ENCODE assay signal across 10 cellular contexts in genomic region chr4:121050251-121050650, GRCh38. TPM values are rescaled to one million over a fixed set of nuclear protein-coding genes. Genes with fewer than 3 reads are reported as not detected.
DNase-seq lines count a peak whose midpoint lies in the region; ATAC-seq, FAIRE-seq and TF ChIP-seq lines count a peak whose summit lies in the region.
"Had no signal": no experiment of that assay in that cellular context is flagged by ENCODE, and none has a peak within 500 bp of the region (broad histone marks: within the 10 kb centered on the region; RNA-seq: fewer than 3 reads in every experiment).

No MANE protein-coding gene starts in this region.

- no peak overlapping the region for H3K27ac Mint-ChIP-seq in endodermal cell
- H3K27ac Mint-ChIP-seq in activated CD4-positive, alpha-beta T cell treated with anti-CD3 and anti-CD28 coated beads, Interleukin-2, amount 10 ng/mL, durations not matched to agents 7 days and 5 days = no peak overlapping the region

- peak in 1 of 4 donors; percentile 43 for ATAC-seq in pancreas
- ATAC-seq: esophagus mucosa had no signal

- peak; percentile 1 for DNase-seq in EH (ENCODE audit: low read depth)
- peak; percentile 30 for DNase-seq in NAMALWA (ENCODE audit: low spot score)
- no peak for DNase-seq in endodermal cell
- DNase-seq in pancreas = no peak
- no peak for DNase-seq in spleen
- no peak for DNase-seq in activated CD4-positive, alpha-beta T cell treated with anti-CD3 and anti-CD28 coated beads, Interleukin-2, amount 10 ng/mL, durations not matched to agents 7 days and 5 days
- no peak for DNase-seq in mesendoderm
- DNase-seq: activated naive CD4-positive, alpha-beta T cell treated with anti-CD3 and anti-CD28 coated beads, Interleukin-2, amount 50 U/mL, for 16 hours had no signal

- POLR2A ChIA-PET in activated CD4-positive, alpha-beta T cell treated with anti-CD3 and anti-CD28 coated beads, Interleukin-2, amount 10 ng/mL, durations not matched to agents 7 days and 5 days (lab: Charles Lee) = no interaction called here

- CTCF ChIA-PET in activated CD4-positive, alpha-beta T cell treated with anti-CD3 and anti-CD28 coated beads, Interleukin-2, amount 10 ng/mL, durations not matched to agents 7 days and 5 days (lab: Charles Lee) = interaction anchor here (0.6 to 1.1 kb wide), 3 partner anchors 12 to 68 kb away, joined by 3 to 4 read pairs (median 4); no protein-coding TSS in a partner anchor

- H3K9me3 Mint-ChIP-seq in endodermal cell = no peaks in the 10 kb centered on the region
- no peaks in the 10 kb centered on the region for H3K9me3 Mint-ChIP-seq in activated CD4-positive, alpha-beta T cell treated with anti-CD3 and anti-CD28 coated beads, Interleukin-2, amount 10 ng/mL, durations not matched to agents 7 days and 5 days

- H2BK5ac ChIP-seq in mesendoderm (ENCODE audit: low read length) = no peak overlapping the region

- TF ChIP-seq POLR2A in spleen (IDR thresholded peaks at IDR 0.05) = no peak

- no peak overlapping the region for H2AK5ac ChIP-seq in mesendoderm (ENCODE audit: low read length)

- H3K36me3 ChIP-seq in endodermal cell (ENCODE audit: control insufficient read depth, insufficient read depth, low read length) = no peaks in the 10 kb centered on the region
- no peaks in the 10 kb centered on the region for H3K36me3 ChIP-seq in pancreas
- no peaks in the 10 kb centered on the region for H3K36me3 ChIP-seq in spleen
- H3K36me3 ChIP-seq in mesendoderm (ENCODE audit: control insufficient read depth, insufficient read depth, low read length) = no peaks in the 10 kb centered on the region

- H3K4me1 ChIP-seq in endodermal cell (ENCODE audit: control insufficient read depth, insufficient read depth, low read length) (no peaks in the 10 kb centered on the region), pancreas (no peaks in the 10 kb centered on the region), spleen (no peaks in the 10 kb centered on the region), mesendoderm (ENCODE audit: control insufficient read depth, low read depth, low read length) (no peaks in the 10 kb centered on the region)

- H3K27ac ChIP-seq in endodermal cell (ENCODE audit: low read depth, low read length) (no peak overlapping the region), pancreas (no peak overlapping the region), spleen (no peak overlapping the region), mesendoderm (ENCODE audit: low read depth, low read length) (no peak overlapping the region)

- TF ChIP-seq CTCF in endodermal cell (conservative IDR thresholded peaks at IDR 0.05) (peak; percentile 69), pancreas (IDR thresholded peaks at IDR 0.05) (peak in 2 of 4 donors; percentile 7 to 33), spleen (IDR thresholded peaks at IDR 0.05 in 8 of 11, conservative IDR thresholded peaks at IDR 0.05 in 3 of 11) (no peak)

- H3K9ac ChIP-seq in endodermal cell (ENCODE audit: extremely low read depth, low read length, poor library complexity, severe bottlenecking) = no peak overlapping the region
- no peak overlapping the region for H3K9ac ChIP-seq in mesendoderm (ENCODE audit: low read length)

- H3K18ac ChIP-seq in mesendoderm (ENCODE audit: low read length) = no peak overlapping the region

- peak; percentile 41 for FAIRE-seq in pancreas (lab: Jason Lieb, UNC)

- no peak overlapping the region for H2BK15ac ChIP-seq in mesendoderm (replicated peaks; ENCODE audit: low read depth)

- H3K27me3 ChIP-seq in endodermal cell (ENCODE audit: control insufficient read depth, insufficient read depth, low read length, poor library complexity, severe bottlenecking) (no peaks in the 10 kb centered on the region), pancreas (no peaks in the 10 kb centered on the region), spleen (replicated peaks in 1 of 7) (no peaks in the 10 kb centered on the region), mesendoderm (ENCODE audit: insufficient read depth, low read length, poor library complexity) (no peaks in the 10 kb centered on the region)

- H3K4me2 ChIP-seq in mesendoderm (ENCODE audit: low read length) = no peak overlapping the region

- no peaks in the 10 kb centered on the region for H3K27me3 Mint-ChIP-seq in endodermal cell (ENCODE audit: insufficient read depth)
- H3K27me3 Mint-ChIP-seq in activated CD4-positive, alpha-beta T cell treated with anti-CD3 and anti-CD28 coated beads, Interleukin-2, amount 10 ng/mL, durations not matched to agents 7 days and 5 days = peaks cover 30% of the 10 kb centered on the region

- H3K56ac ChIP-seq in mesendoderm (ENCODE audit: low read length) = no peak overlapping the region

- H4K8ac ChIP-seq in mesendoderm (ENCODE audit: low read depth, low read length) = no peak overlapping the region

- H4K5ac ChIP-seq in mesendoderm (ENCODE audit: low read length) = no peak overlapping the region

- no peaks in the 10 kb centered on the region for H3K36me3 Mint-ChIP-seq in endodermal cell (ENCODE audit: low read depth)
- no peaks in the 10 kb centered on the region for H3K36me3 Mint-ChIP-seq in activated CD4-positive, alpha-beta T cell treated with anti-CD3 and anti-CD28 coated beads, Interleukin-2, amount 10 ng/mL, durations not matched to agents 7 days and 5 days (ENCODE audit: low read depth)

- intact Hi-C loops in pancreas (cut with DNase I) = no loop called here
- intact Hi-C loops in spleen (cut with DNase I; ENCODE audit: low total_unique reads) = no loop called here

- H3K4me3 ChIP-seq in endodermal cell (ENCODE audit: low read length) (no peak overlapping the region), pancreas (no peak overlapping the region), spleen (no peak overlapping the region), mesendoderm (ENCODE audit: low read length) (no peak overlapping the region)

- H3K9me3 ChIP-seq in endodermal cell (ENCODE audit: control insufficient read depth, low read length) (no peaks in the 10 kb centered on the region), pancreas (no peaks in the 10 kb centered on the region), spleen (no peaks in the 10 kb centered on the region)

- no peak overlapping the region for H3K4ac ChIP-seq in mesendoderm (ENCODE audit: low read depth, low read length)

- H2BK120ac ChIP-seq in mesendoderm (ENCODE audit: low read depth, low read length) = no peak overlapping the region

- no peak overlapping the region for H3K4me3 Mint-ChIP-seq in endodermal cell
- no peak overlapping the region for H3K4me3 Mint-ChIP-seq in activated CD4-positive, alpha-beta T cell treated with anti-CD3 and anti-CD28 coated beads, Interleukin-2, amount 10 ng/mL, durations not matched to agents 7 days and 5 days

- no peak overlapping the region for H3K23ac ChIP-seq in mesendoderm (ENCODE audit: low read length)

- H3K4me1 Mint-ChIP-seq in endodermal cell = no peaks in the 10 kb centered on the region
- peaks cover 6% of the 10 kb centered on the region for H3K4me1 Mint-ChIP-seq in activated CD4-positive, alpha-beta T cell treated with anti-CD3 and anti-CD28 coated beads, Interleukin-2, amount 10 ng/mL, durations not matched to agents 7 days and 5 days

- H3K79me1 ChIP-seq in mesendoderm (ENCODE audit: low read length) = no peaks in the 10 kb centered on the region

- H3K79me2 ChIP-seq in mesendoderm (ENCODE audit: control insufficient read depth, insufficient read depth, low read length) = no peaks in the 10 kb centered on the region

RNA-seq across cellular contexts. Expression of gene NDNF, which starts 22.1 kb away (rescaled TPM):
- total RNA-seq in endodermal cell (1 to 10 TPM; 2.4 to 3.6 TPM), pancreas (under 1 TPM; 0.12 to 0.43 (median 0.28) TPM), spleen (under 1 TPM in 4 of 7 donors, not detected in 3; 0.20 to 0.82 (median 0.33) TPM)
- polyA plus RNA-seq in endodermal cell (2013, experiment 1 of 2) = 42.4 TPM
- 31.8 TPM for polyA plus RNA-seq in endodermal cell (2013, experiment 2 of 2)
- polyA plus RNA-seq in pancreas (under 1 TPM; 0.19 to 0.40 TPM), spleen (under 1 TPM; 0.03 to 0.15 (median 0.08) TPM)
- under 1 TPM; 0.06 to 0.10 TPM for total RNA-seq in activated CD4-positive, alpha-beta T cell treated with anti-CD3 and anti-CD28 coated beads, Interleukin-2, amount 10 ng/mL, durations not matched to agents 7 days and 5 days
- 0.10 TPM for polyA plus RNA-seq in mesendoderm (2013, experiment 1 of 2)
- polyA plus RNA-seq in mesendoderm (2013, experiment 2 of 2) = 0.10 TPM
- total RNA-seq: mononuclear cell had no signal

Comparison
In these comparisons a context has a peak if more than half of its experiments do, and no peak if none do; other contexts are left out.
1. DNase-seq: peak in EH (single experiment) and NAMALWA (single experiment); none in endodermal cell (single experiment), pancreas (0 of 6), spleen (single experiment), activated CD4-positive, alpha-beta T cell treated with anti-CD3 and anti-CD28 coated beads, Interleukin-2, amount 10 ng/mL, durations not matched to agents 7 days and 5 days (single experiment) and mesendoderm (single experiment).